ENCODE assay signal across 21 cellular contexts in the genomic region with DNA sequence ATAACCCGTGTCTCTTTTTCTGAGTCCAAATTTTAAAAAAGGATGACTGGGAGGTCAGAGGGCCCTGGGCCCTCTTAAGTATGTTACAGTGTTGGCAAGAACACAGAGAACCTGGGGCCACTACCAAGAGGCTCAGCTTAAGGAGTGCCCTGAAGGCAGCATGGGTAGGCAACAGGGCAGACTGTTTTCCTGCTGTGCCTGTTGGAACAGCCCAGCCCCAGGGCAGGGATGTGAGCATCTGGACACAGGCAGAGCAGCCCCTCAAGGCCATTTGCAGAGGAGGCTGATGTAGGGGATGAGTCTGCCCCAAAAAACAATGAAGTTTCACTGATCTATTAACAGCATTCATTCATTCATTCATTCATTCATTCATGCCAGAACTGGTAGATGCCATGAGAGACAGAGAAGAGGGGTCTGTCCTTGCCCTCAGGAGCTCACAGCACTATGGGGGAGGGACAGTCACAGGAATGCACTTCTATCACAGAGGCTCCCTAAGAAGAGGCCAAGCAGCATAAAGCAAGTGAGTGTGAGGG. TPM values are rescaled to one million over a fixed set of nuclear protein-coding genes. Genes with fewer than 3 reads are reported as not detected.
"Had no signal": no experiment of that assay in that cellular context is flagged by ENCODE, and none has a peak within 500 bp of the region (broad histone marks: within the 10 kb centered on the region; RNA-seq: fewer than 3 reads in every experiment).

No MANE protein-coding gene starts in this region.

- H3K27me3 ChIP-seq: body of pancreas, testis, upper lobe of left lung had no signal

- DNase-seq: activated CD4-positive, alpha-beta T cell treated with anti-CD3 and anti-CD28 coated beads for 1 hour; activated naive CD4-positive, alpha-beta T cell treated with anti-CD3 and anti-CD28 coated beads for 36 hours; activated T-cell treated with anti-CD3 and anti-CD28 coated beads, Interleukin-2, amount 50 U/mL, for 24 hours; caudate nucleus; dorsolateral prefrontal cortex; foreskin keratinocyte; left colon; lower lobe of right lung; retina; stimulated activated CD4-positive, alpha-beta T cell treated with anti-CD3 and anti-CD28 coated beads, Interleukin-2, amount 100 ng/mL, for 24 hours; T-helper 2 cell; testis; upper lobe of left lung; WERI-Rb-1 had no signal

- H3K4me2 ChIP-seq: hepatocyte had no signal

- ATAC-seq: foreskin keratinocyte; left colon; lower lobe of right lung; natural killer cell treated with Interleukin-12 subunit alpha and Interleukin-12 subunit beta and Interleukin-15 and Interleukin-18, amount 100 ng/mL, for 72 hours had no signal

- H3K27ac ChIP-seq: dorsolateral prefrontal cortex, foreskin keratinocyte, hepatocyte, lower lobe of right lung, testis, upper lobe of left lung, WERI-Rb-1 had no signal

- H2AFZ ChIP-seq: hepatocyte had no signal

- H3K79me2 ChIP-seq: hepatocyte had no signal

- H3K4me1 ChIP-seq: foreskin keratinocyte had no signal

- H3K36me3 ChIP-seq: lower lobe of right lung, upper lobe of left lung, WERI-Rb-1 had no signal

- H3K9me3 ChIP-seq: body of pancreas, lower lobe of right lung, testis, upper lobe of left lung had no signal

- H3K4me3 ChIP-seq: body of pancreas, dorsolateral prefrontal cortex, hepatocyte, lower lobe of right lung, testis, upper lobe of left lung had no signal

RNA-seq across cellular contexts. Expression of a gene that starts 2.2 kb away (rescaled TPM):
- total RNA-seq: activated naive CD4-positive, alpha-beta T cell treated with anti-CD3 and anti-CD28 coated beads for 36 hours; activated T-helper 2 cell treated with anti-CD3 and anti-CD28 coated beads, Interferon-gamma antibody, Interleukin-2, Interleukin-4, amounts not matched to agents 10 μg/mL and 5 μg/mL and 100 μg/mL, durations not matched to agents 14 hours and 24 hours and 36 hours; epithelial cell of proximal tubule; fibroblast of lung; foreskin keratinocyte; mesothelial cell of epicardium had no signal
- polyA plus RNA-seq: fibroblast of lung, foreskin keratinocyte, hepatocyte had no signal

RNA-seq across cellular contexts. Expression of a gene that starts 30.8 kb away (rescaled TPM):
- total RNA-seq: activated naive CD4-positive, alpha-beta T cell treated with anti-CD3 and anti-CD28 coated beads for 36 hours; activated T-helper 2 cell treated with anti-CD3 and anti-CD28 coated beads, Interferon-gamma antibody, Interleukin-2, Interleukin-4, amounts not matched to agents 10 μg/mL and 5 μg/mL and 100 μg/mL, durations not matched to agents 14 hours and 24 hours and 36 hours; body of pancreas; dorsolateral prefrontal cortex; epithelial cell of proximal tubule; fibroblast of lung; foreskin keratinocyte; left colon; lower lobe of right lung; mesothelial cell of epicardium; natural killer cell treated with Interleukin-12 subunit alpha and Interleukin-12 subunit beta and Interleukin-15 and Interleukin-18, amount 100 ng/mL, for 72 hours; upper lobe of left lung had no signal
- polyA plus RNA-seq: fibroblast of lung, foreskin keratinocyte had no signal

RNA-seq across cellular contexts. Expression of a gene that starts 59.9 kb away (rescaled TPM):
- total RNA-seq: epithelial cell of proximal tubule, foreskin keratinocyte, mesothelial cell of epicardium had no signal
- polyA plus RNA-seq: foreskin keratinocyte had no signal
